ENCODE assay signal across 21 cellular contexts in genomic region chr5:143865421-143865820, GRCh38. TPM values are rescaled to one million over a fixed set of nuclear protein-coding genes. Genes with fewer than 3 reads are reported as not detected.
DNase-seq lines count a peak whose midpoint lies in the region; ATAC-seq and TF ChIP-seq lines count a peak whose summit lies in the region.
"Had no signal": no experiment of that assay in that cellular context is flagged by ENCODE, and none has a peak within 500 bp of the region (broad histone marks: within the 10 kb centered on the region; RNA-seq: fewer than 3 reads in every experiment).

No MANE protein-coding gene starts in this region.

- H3K9me2 ChIP-seq in GM23248 (ENCODE audit: insufficient read depth) (no peaks in the 10 kb centered on the region), OCI-LY1 (ENCODE audit: low read depth, low read length) (no peaks in the 10 kb centered on the region)

- no peaks in the 10 kb centered on the region for H4K20me1 ChIP-seq in GM23248 (ENCODE audit: insufficient read depth)
- no peaks in the 10 kb centered on the region for H4K20me1 ChIP-seq in OCI-LY1 (ENCODE audit: insufficient read depth, low read length)

- H3K4me1 ChIP-seq in GM23248 (ENCODE audit: insufficient read depth): no peaks in the 10 kb centered on the region
- H3K4me1 ChIP-seq in OCI-LY1 (ENCODE audit: insufficient read depth, low read length, severe bottlenecking): peaks cover 38% of the 10 kb centered on the region
- H3K4me1 ChIP-seq: transverse colon had no signal

- H2AFZ ChIP-seq in GM23248 (peak overlapping the region; percentile 33), OCI-LY1 (ENCODE audit: low read length) (no peak overlapping the region)

- no peak overlapping the region for H3K4me3 ChIP-seq in GM23248
- peak overlapping the region; percentile 12 for H3K4me3 ChIP-seq in OCI-LY1 (ENCODE audit: low read depth, low read length, poor library complexity, severe bottlenecking)
- H3K4me3 ChIP-seq: heart left ventricle, transverse colon had no signal

- TF ChIP-seq CTCF in OCI-LY1 (IDR thresholded peaks at IDR 0.05; ENCODE audit: low read length): no peak

- H3K27ac ChIP-seq in GM23248 (no peak overlapping the region), OCI-LY1 (ENCODE audit: low read depth, low read length, poor library complexity, severe bottlenecking) (peak overlapping the region; percentile 91)
- H3K27ac ChIP-seq: heart left ventricle, transverse colon had no signal

- H3K4me2 ChIP-seq in GM23248 (ENCODE audit: unreplicated experiment) (no peak overlapping the region), OCI-LY1 (ENCODE audit: low read length) (peak overlapping the region; percentile 51)

- DNase-seq in GM23248 (no peak), medulla oblongata (ENCODE audit: extremely low spot score) (peak; percentile 41), sciatic nerve (ENCODE audit: low spot score) (no peak), NCI-H1417 treated with DMSO at 0.1 percent for 48 hours (lab: John Stamatoyannopoulos, UW) (no peak), middle frontal gyrus (ENCODE audit: extremely low spot score, low spot score) (no peak)
- DNase-seq: activated CD4-positive, alpha-beta T cell treated with anti-CD3 and anti-CD28 coated beads for 36 hours; CD8-positive, alpha-beta T cell; effector CD8-positive, alpha-beta T cell; heart left ventricle; NCI-H187; NCI-H526; small intestine; stimulated activated CD4-positive, alpha-beta T cell treated with anti-CD3 and anti-CD28 coated beads, Interleukin-2, amount 100 ng/mL, for 48 hours; stimulated activated naive CD8-positive, alpha-beta T cell treated with anti-CD3 and anti-CD28 coated beads, Interleukin-15, Interleukin-2, amounts not matched to agents 100 U/mL and 50 U/mL, for 24 hours; transverse colon had no signal

- H3F3A ChIP-seq in GM23248 (ENCODE audit: insufficient read depth) (no peaks in the 10 kb centered on the region), OCI-LY1 (ENCODE audit: insufficient read depth, low read length) (no peaks in the 10 kb centered on the region)

- H3K79me2 ChIP-seq in GM23248 (ENCODE audit: insufficient read depth): no peaks in the 10 kb centered on the region
- no peaks in the 10 kb centered on the region for H3K79me2 ChIP-seq in OCI-LY1 (ENCODE audit: insufficient read depth, low read length)

- in situ Hi-C loops in GM23248 (cut with MboI): no loop called here

- whole genome bisulfite sequencing in GM23248 (ENCODE audit: low coverage in 1 of 2, low lambda C conversion rate in 2 of 2, missing lambda C conversion rate in 2 of 2), 2 experiments: 33 to 35% methylated on average over 6 of the region's 6 CpGs

- H3K9me3 ChIP-seq in GM23248 (ENCODE audit: low read depth) (no peaks in the 10 kb centered on the region), OCI-LY1 (ENCODE audit: low read length) (no peaks in the 10 kb centered on the region)
- H3K9me3 ChIP-seq: heart left ventricle, transverse colon had no signal

- intact Hi-C loops in sciatic nerve (cut with DNase I): no loop called here

- H3K36me3 ChIP-seq in GM23248 (ENCODE audit: low read depth) (no peaks in the 10 kb centered on the region), OCI-LY1 (ENCODE audit: insufficient read depth, low read length) (no peaks in the 10 kb centered on the region)
- H3K36me3 ChIP-seq: heart left ventricle, transverse colon had no signal

- ATAC-seq in sciatic nerve: peak; percentile 44
- ATAC-seq in HG03378 (IDR thresholded peaks at IDR 0.05; ENCODE audit: unreplicated experiment): no peak
- ATAC-seq in GM21515 (IDR thresholded peaks at IDR 0.05; ENCODE audit: unreplicated experiment): no peak
- ATAC-seq: activated CD4-positive, alpha-beta T cell treated with anti-CD3 and anti-CD28 coated beads for 36 hours; activated naive CD4-positive, alpha-beta T cell treated with anti-CD3 and anti-CD28 coated beads, Interleukin-2, amount 50 U/mL, for 72 hours; CD8-positive, alpha-beta T cell; HCT116; heart left ventricle; stimulated activated naive CD8-positive, alpha-beta T cell treated with anti-CD3 and anti-CD28 coated beads, Interleukin-15, Interleukin-2, amounts not matched to agents 100 U/mL and 50 U/mL, for 24 hours had no signal

- H3K27me3 ChIP-seq in GM23248 (replicated peaks; ENCODE audit: insufficient read depth): no peaks in the 10 kb centered on the region
- H3K27me3 ChIP-seq in OCI-LY1 (ENCODE audit: insufficient read depth, low read length): no peaks in the 10 kb centered on the region
- H3K27me3 ChIP-seq: heart left ventricle, transverse colon had no signal

- no peak overlapping the region for H3K9ac ChIP-seq in GM23248
- H3K9ac ChIP-seq in OCI-LY1 (ENCODE audit: low read length): peak overlapping the region; percentile 38; the same call in 1 of the 2 replicates

RNA-seq across cellular contexts. Expression of gene HMHB1, which starts 53.5 kb away (rescaled TPM):
- not detected in 2 replicates for total RNA-seq in GM23248 (2014; rRNA removed; shearing (Covaris generic))
- not detected in 2 replicates for polyA plus RNA-seq in GM23248 (2016; fragmentation: Nextera tagmentation; extraction: Ambion mirVana)
- total RNA-seq in sciatic nerve: not detected
- total RNA-seq: activated CD4-positive, alpha-beta T cell treated with anti-CD3 and anti-CD28 coated beads for 36 hours; activated naive CD4-positive, alpha-beta T cell treated with anti-CD3 and anti-CD28 coated beads, Interleukin-2, amount 50 U/mL, for 72 hours; CD8-positive, alpha-beta T cell; heart left ventricle; liver; transverse colon had no signal
- polyA plus RNA-seq: heart left ventricle, liver, small intestine had no signal
